Comparison of ENCODE assay signal across 17 cellular contexts in genomic region chr2:236551843-236552542, GRCh38. TPM values are rescaled to one million over a fixed set of nuclear protein-coding genes. Genes with fewer than 3 reads are reported as not detected.
A peak's percentile ranks its signal among the peaks of the same experiment; 100 is the strongest.
DNase-seq lines count a peak whose midpoint lies in the region; ATAC-seq and FAIRE-seq lines count a peak whose summit lies in the region.
"Had no signal": no experiment of that assay in that cellular context is flagged by ENCODE, and none has a peak within 500 bp of the region (broad histone marks: within the 10 kb centered on the region; RNA-seq: fewer than 3 reads in every experiment).

No MANE protein-coding gene starts in this region.

- peaks cover 26 to 99% (median 75%) of the 10 kb centered on the region in 4 donors for H3K4me1 Mint-ChIP-seq in CD4-positive, CD25-positive, alpha-beta regulatory T cell

- H3K9me3 Mint-ChIP-seq in CD4-positive, CD25-positive, alpha-beta regulatory T cell = peaks cover 0 to 14% (median 2%) of the 10 kb centered on the region in 7 donors

- peaks cover 74% of the 10 kb centered on the region for H3K4me1 ChIP-seq in CD4-positive, CD25-positive, alpha-beta regulatory T cell (ENCODE audit: control insufficient read depth, insufficient read depth, low read length, poor library complexity, severe bottlenecking)
- H3K4me1 ChIP-seq in iPS-18a (ENCODE audit: control insufficient read depth, low read depth, low read length) = peaks cover 20% of the 10 kb centered on the region
- H3K4me1 ChIP-seq: upper lobe of left lung had no signal

- H3K4me3 Mint-ChIP-seq in CD4-positive, CD25-positive, alpha-beta regulatory T cell = peak overlapping the region; percentile 59 to 74 (median 66)

- H3K27ac Mint-ChIP-seq in CD4-positive, CD25-positive, alpha-beta regulatory T cell = peak overlapping the region; percentile 89 to 98 (median 96)

- H3K9me3 ChIP-seq in CD4-positive, CD25-positive, alpha-beta regulatory T cell (ENCODE audit: control insufficient read depth in 2 of 2, low read length in 2 of 2) = peaks cover 6 to 15% of the 10 kb centered on the region in 2 experiments
- H3K9me3 ChIP-seq in KOPT-K1 (ENCODE audit: insufficient read depth, low read length, poor library complexity, severe bottlenecking) (no peaks in the 10 kb centered on the region), iPS-18a (ENCODE audit: control insufficient read depth, low read depth, low read length) (no peaks in the 10 kb centered on the region)

- H3K9ac ChIP-seq in iPS-18a (ENCODE audit: low read length) = peak overlapping the region; percentile 7

- H3K27me3 Mint-ChIP-seq in CD4-positive, CD25-positive, alpha-beta regulatory T cell = peaks cover 4% of the 10 kb centered on the region

- no peak for FAIRE-seq in RCC 7860 (lab: Jason Lieb, UNC)
- FAIRE-seq: endothelial cell of umbilical vein had no signal

- no peaks in the 10 kb centered on the region for H3K27me3 ChIP-seq in CD4-positive, CD25-positive, alpha-beta regulatory T cell (ENCODE audit: control insufficient read depth, insufficient read depth, low read length)
- no peaks in the 10 kb centered on the region for H3K27me3 ChIP-seq in iPS-18a (ENCODE audit: control insufficient read depth, insufficient read depth, low read length)
- H3K27me3 ChIP-seq: brain microvascular endothelial cell, hepatocyte, sigmoid colon, upper lobe of left lung had no signal

- peak overlapping the region; percentile 44 for H3K4me3 ChIP-seq in CD4-positive, CD25-positive, alpha-beta regulatory T cell (ENCODE audit: low read depth, low read length)
- H3K4me3 ChIP-seq in iPS-18a (ENCODE audit: low read length) = peak overlapping the region; percentile 7
- H3K4me3 ChIP-seq: hepatocyte, sigmoid colon, upper lobe of left lung had no signal

- peak overlapping the region; percentile 38 for H3K27ac ChIP-seq in CD4-positive, CD25-positive, alpha-beta regulatory T cell (ENCODE audit: insufficient read depth, low read length, poor library complexity, severe bottlenecking)
- H3K27ac ChIP-seq in KOPT-K1 (ENCODE audit: low read depth, low read length, poor library complexity, severe bottlenecking) (peak overlapping the region; percentile 96), iPS-18a (ENCODE audit: low read length) (no peak overlapping the region)
- H3K27ac ChIP-seq: brain microvascular endothelial cell, hepatocyte, sigmoid colon, upper lobe of left lung had no signal

- no peak for ATAC-seq in CD4-positive, CD25-positive, alpha-beta regulatory T cell (ENCODE audit: low read depth in 2 of 2)
- ATAC-seq in GM19463 (IDR thresholded peaks at IDR 0.05; ENCODE audit: unreplicated experiment) (peak; percentile 42), GM18873 (IDR thresholded peaks at IDR 0.05; ENCODE audit: low FRiP score, unreplicated experiment) (no peak)
- ATAC-seq: SK-N-SH treated with all-trans-retinoic acid at 6 μM for 48 hours had no signal

- DNase-seq in CD4-positive, CD25-positive, alpha-beta regulatory T cell = no peak
- DNase-seq in RCC 7860 (ENCODE audit: low spot score) (no peak), HK-2 (ENCODE audit: unreplicated experiment) (no peak), NCI-H1092 (lab: John Stamatoyannopoulos, UW) (no peak)
- DNase-seq: AML-193, brain microvascular endothelial cell, NCI-H1436 treated with DMSO at 0.1 percent for 48 hours, sigmoid colon had no signal

- peaks cover 41% of the 10 kb centered on the region for H3K36me3 Mint-ChIP-seq in CD4-positive, CD25-positive, alpha-beta regulatory T cell

- peaks cover 2% of the 10 kb centered on the region for H3K36me3 ChIP-seq in CD4-positive, CD25-positive, alpha-beta regulatory T cell (ENCODE audit: control insufficient read depth, insufficient read depth, low read length)
- no peaks in the 10 kb centered on the region for H3K36me3 ChIP-seq in KOPT-K1 (ENCODE audit: insufficient read depth, low read length)
- no peaks in the 10 kb centered on the region for H3K36me3 ChIP-seq in iPS-18a (ENCODE audit: control insufficient read depth, low read depth, low read length)
- H3K36me3 ChIP-seq: brain microvascular endothelial cell, sigmoid colon, upper lobe of left lung had no signal

RNA-seq across cellular contexts. Expression of gene ACKR3, which starts 17.6 kb away (rescaled TPM):
- total RNA-seq in CD4-positive, CD25-positive, alpha-beta regulatory T cell = 3.0 TPM
- polyA plus RNA-seq in CD4-positive, CD25-positive, alpha-beta regulatory T cell = 1 to 10 TPM; 3.9 to 7.9 (median 5.5) TPM
- total RNA-seq: HT-29 had no signal
